ENCODE assay signal across 19 cellular contexts in the genomic region with DNA sequence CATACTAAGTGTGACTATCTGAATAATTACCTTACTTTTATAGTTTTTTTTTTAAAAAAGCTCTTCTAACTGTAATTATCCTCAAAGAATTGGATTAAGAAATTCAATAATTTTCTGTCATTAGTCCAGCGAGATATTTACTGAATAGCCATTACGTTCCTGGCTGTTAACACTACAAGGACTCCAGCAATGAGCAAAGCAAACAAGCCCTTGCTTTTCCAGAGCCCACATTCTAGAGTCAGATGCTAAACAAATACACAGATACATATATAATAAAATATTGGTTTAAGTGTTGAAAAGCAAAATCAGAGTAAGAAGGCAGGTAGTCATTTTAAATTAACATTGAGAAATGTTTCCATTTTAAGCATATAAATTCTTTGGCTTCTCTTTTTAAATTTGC.
DNase-seq lines count a peak whose midpoint lies in the region; ATAC-seq and TF ChIP-seq lines count a peak whose summit lies in the region.
"Had no signal": no experiment of that assay in that cellular context is flagged by ENCODE, and none has a peak within 500 bp of the region (broad histone marks: within the 10 kb centered on the region; RNA-seq: fewer than 3 reads in every experiment).

No MANE protein-coding gene starts in this region.

- H3K27ac ChIP-seq in sigmoid colon = peak overlapping the region in 3 of 4 donors; percentile 41 to 74 (median 68)
- H3K27ac ChIP-seq: 22Rv1, PC-9, right lobe of liver, stomach had no signal

- DNase-seq in NCI-H1105 treated with DMSO at 0.1 percent for 48 hours (lab: John Stamatoyannopoulos, UW) = peak; percentile 17
- DNase-seq in NCI-H1105 (lab: John Stamatoyannopoulos, UW) = no peak
- DNase-seq in NCI-H2107 treated with DMSO at 0.1 percent for 48 hours (lab: John Stamatoyannopoulos, UW; ENCODE audit: unreplicated experiment) = peak; percentile 45
- DNase-seq in cardiac fibroblast (ENCODE audit: low read depth in 2 of 2) = peak; percentile 28 to 50
- DNase-seq in sigmoid colon = no peak
- DNase-seq in Caco-2 = no peak
- DNase-seq in stimulated activated effector memory CD8-positive, alpha-beta T cell treated with anti-CD3 and anti-CD28 coated beads, Interleukin-12 subunit alpha, Interleukin-12 subunit beta, amount 100 ng/mL, for 72 hours (ENCODE audit: low spot score in 2 of 2) = no peak
- DNase-seq: activated CD4-positive, alpha-beta T cell treated with anti-CD3 and anti-CD28 coated beads, Interleukin-2, amount 10 ng/mL, durations not matched to agents 24 days and 14 days; activated naive CD8-positive, alpha-beta T cell treated with anti-CD3 and anti-CD28 coated beads, Interleukin-2, amount 10 ng/mL, durations not matched to agents 7 days and 5 days; activated T-cell treated with anti-CD3 and anti-CD28 coated beads, Interleukin-2, amount 50 U/mL, for 24 hours; cerebellar nuclear complex; PC-9; right lobe of liver; stomach had no signal

- no peak for TF ChIP-seq EP300 in sigmoid colon (IDR thresholded peaks at IDR 0.05)

- BruUV-seq in Caco-2 (replicated peaks; lab: Mats Ljungman, UMichigan) = no TSS peak

- no peaks in the 10 kb centered on the region for H3K27me3 Mint-ChIP-seq in Caco-2 (ENCODE audit: insufficient read depth, unreplicated experiment)
- H3K27me3 Mint-ChIP-seq: activated CD4-positive, alpha-beta T cell treated with anti-CD3 and anti-CD28 coated beads, Interleukin-2, amount 10 ng/mL, durations not matched to agents 24 days and 14 days; activated T-cell treated with anti-CD3 and anti-CD28 coated beads, Interleukin-2, amount 50 U/mL, for 24 hours had no signal

- H3K9me3 Mint-ChIP-seq in Caco-2 (ENCODE audit: unreplicated experiment) = no peaks in the 10 kb centered on the region
- no peaks in the 10 kb centered on the region for H3K9me3 Mint-ChIP-seq in stimulated activated effector memory CD8-positive, alpha-beta T cell treated with anti-CD3 and anti-CD28 coated beads, Interleukin-12 subunit alpha, Interleukin-12 subunit beta, amount 100 ng/mL, for 72 hours
- H3K9me3 Mint-ChIP-seq: activated CD4-positive, alpha-beta T cell treated with anti-CD3 and anti-CD28 coated beads, Interleukin-2, amount 10 ng/mL, durations not matched to agents 24 days and 14 days; activated naive CD8-positive, alpha-beta T cell treated with anti-CD3 and anti-CD28 coated beads, Interleukin-2, amount 10 ng/mL, durations not matched to agents 7 days and 5 days; activated T-cell treated with anti-CD3 and anti-CD28 coated beads, Interleukin-2, amount 50 U/mL, for 24 hours; neural crest cell; T-helper 1 cell treated with Interleukin-12 subunit alpha and Interleukin-12 subunit beta and Interleukin-4 antibody, amounts not matched to agents 30 μg/mL and 1 μg/mL, for 36 hours had no signal

- H3K36me3 ChIP-seq in sigmoid colon (no peaks in the 10 kb centered on the region), Caco-2 (ENCODE audit: control insufficient read depth, insufficient read depth, low read length) (no peaks in the 10 kb centered on the region)
- H3K36me3 ChIP-seq: right lobe of liver had no signal

- TF ChIP-seq POLR2A in sigmoid colon (IDR thresholded peaks at IDR 0.05) = no peak

- ATAC-seq in HG03025 (IDR thresholded peaks at IDR 0.05; ENCODE audit: low FRiP score, unreplicated experiment) = no peak
- no peak for ATAC-seq in stimulated activated effector memory CD8-positive, alpha-beta T cell treated with anti-CD3 and anti-CD28 coated beads, Interleukin-12 subunit alpha, Interleukin-12 subunit beta, amount 100 ng/mL, for 72 hours
- ATAC-seq: K562, right lobe of liver had no signal

- POLR2A ChIA-PET in Caco-2 (lab: Charles Lee) = no interaction called here

- H3K9me3 ChIP-seq in sigmoid colon (no peaks in the 10 kb centered on the region), Caco-2 (no peaks in the 10 kb centered on the region)
- H3K9me3 ChIP-seq: right lobe of liver, stomach had no signal

- H3K27ac Mint-ChIP-seq in Caco-2 (ENCODE audit: unreplicated experiment) = no peak overlapping the region
- no peak overlapping the region for H3K27ac Mint-ChIP-seq in stimulated activated effector memory CD8-positive, alpha-beta T cell treated with anti-CD3 and anti-CD28 coated beads, Interleukin-12 subunit alpha, Interleukin-12 subunit beta, amount 100 ng/mL, for 72 hours
- H3K27ac Mint-ChIP-seq: activated CD4-positive, alpha-beta T cell treated with anti-CD3 and anti-CD28 coated beads, Interleukin-2, amount 10 ng/mL, durations not matched to agents 24 days and 14 days; activated naive CD8-positive, alpha-beta T cell treated with anti-CD3 and anti-CD28 coated beads, Interleukin-2, amount 10 ng/mL, durations not matched to agents 7 days and 5 days; activated T-cell treated with anti-CD3 and anti-CD28 coated beads, Interleukin-2, amount 50 U/mL, for 24 hours; T-helper 1 cell treated with Interleukin-12 subunit alpha and Interleukin-12 subunit beta and Interleukin-4 antibody, amounts not matched to agents 30 μg/mL and 1 μg/mL, for 36 hours had no signal

- H3K27me3 ChIP-seq in sigmoid colon (no peaks in the 10 kb centered on the region), Caco-2 (replicated peaks; ENCODE audit: control insufficient read depth, insufficient read depth, low read length) (no peaks in the 10 kb centered on the region)
- H3K27me3 ChIP-seq: right lobe of liver, stomach had no signal

- 89 to 95% methylated on average over 2 of the region's 2 CpGs for WGBS in sigmoid colon, 2 donors

- no peaks in the 10 kb centered on the region for H3K36me3 Mint-ChIP-seq in Caco-2 (ENCODE audit: insufficient read depth, unreplicated experiment)
- peaks cover 11% of the 10 kb centered on the region for H3K36me3 Mint-ChIP-seq in stimulated activated effector memory CD8-positive, alpha-beta T cell treated with anti-CD3 and anti-CD28 coated beads, Interleukin-12 subunit alpha, Interleukin-12 subunit beta, amount 100 ng/mL, for 72 hours

- CTCF ChIA-PET in Caco-2 (lab: Charles Lee) = no interaction called here

- TF ChIP-seq CTCF in cardiac fibroblast (IDR thresholded peaks at IDR 0.05; ENCODE audit: low read depth, low read length) (no peak), sigmoid colon (IDR thresholded peaks at IDR 0.05) (no peak), Caco-2 (IDR thresholded peaks at IDR 0.05; ENCODE audit: insufficient read depth in 1 of 2, low read depth in 1 of 2, low read length in 1 of 2, severe bottlenecking in 1 of 2, unreplicated experiment in 1 of 2) (no peak)

- H3K4me1 ChIP-seq in sigmoid colon (peaks cover 0 to 37% (median 23%) of the 10 kb centered on the region in 4 donors), Caco-2 (no peaks in the 10 kb centered on the region)
- H3K4me1 ChIP-seq: right lobe of liver had no signal

- H3K4me3 Mint-ChIP-seq in Caco-2 (ENCODE audit: unreplicated experiment) = no peak overlapping the region
- H3K4me3 Mint-ChIP-seq in stimulated activated effector memory CD8-positive, alpha-beta T cell treated with anti-CD3 and anti-CD28 coated beads, Interleukin-12 subunit alpha, Interleukin-12 subunit beta, amount 100 ng/mL, for 72 hours = no peak overlapping the region
- H3K4me3 Mint-ChIP-seq: activated CD4-positive, alpha-beta T cell treated with anti-CD3 and anti-CD28 coated beads, Interleukin-2, amount 10 ng/mL, durations not matched to agents 24 days and 14 days; activated naive CD8-positive, alpha-beta T cell treated with anti-CD3 and anti-CD28 coated beads, Interleukin-2, amount 10 ng/mL, durations not matched to agents 7 days and 5 days; activated T-cell treated with anti-CD3 and anti-CD28 coated beads, Interleukin-2, amount 50 U/mL, for 24 hours; neural crest cell; T-helper 1 cell treated with Interleukin-12 subunit alpha and Interleukin-12 subunit beta and Interleukin-4 antibody, amounts not matched to agents 30 μg/mL and 1 μg/mL, for 36 hours had no signal

- intact Hi-C loops in sigmoid colon (cut with DNase I) = no loop called here
- intact Hi-C loops in Caco-2 (cut with micrococcal nuclease; ENCODE audit: unreplicated experiment) = no loop called here

- no peaks in the 10 kb centered on the region for H3K4me1 Mint-ChIP-seq in Caco-2 (ENCODE audit: low read depth, unreplicated experiment)
- H3K4me1 Mint-ChIP-seq in stimulated activated effector memory CD8-positive, alpha-beta T cell treated with anti-CD3 and anti-CD28 coated beads, Interleukin-12 subunit alpha, Interleukin-12 subunit beta, amount 100 ng/mL, for 72 hours = no peaks in the 10 kb centered on the region
- H3K4me1 Mint-ChIP-seq: activated CD4-positive, alpha-beta T cell treated with anti-CD3 and anti-CD28 coated beads, Interleukin-2, amount 10 ng/mL, durations not matched to agents 24 days and 14 days; activated naive CD8-positive, alpha-beta T cell treated with anti-CD3 and anti-CD28 coated beads, Interleukin-2, amount 10 ng/mL, durations not matched to agents 7 days and 5 days; neural crest cell had no signal

- peak overlapping the region in 1 of 2 donors; percentile 16 for H3K4me3 ChIP-seq in cardiac fibroblast (replicated peaks in 1 of 2; ENCODE audit: low read depth in 2 of 2, low read length in 2 of 2)
- no peak overlapping the region for H3K4me3 ChIP-seq in sigmoid colon
- no peak overlapping the region for H3K4me3 ChIP-seq in Caco-2 (ENCODE audit: low read depth, low read length)
- H3K4me3 ChIP-seq: K562, PC-9, right lobe of liver, stomach had no signal

Comparison
In these comparisons a context has a peak if more than half of its experiments do, and no peak if none do; other contexts are left out.
1. DNase-seq: peak in NCI-H1105 treated with DMSO at 0.1 percent for 48 hours (single experiment), NCI-H2107 treated with DMSO at 0.1 percent for 48 hours (single experiment) and cardiac fibroblast (2 of 2); none in NCI-H1105 (single experiment), sigmoid colon (single experiment), Caco-2 (0 of 2) and stimulated activated effector memory CD8-positive, alpha-beta T cell treated with anti-CD3 and anti-CD28 coated beads, Interleukin-12 subunit alpha, Interleukin-12 subunit beta, amount 100 ng/mL, for 72 hours (0 of 2).